ENCODE assay signal across 12 cellular contexts in genomic region chr12:14643247-14643646, GRCh38. TPM values are rescaled to one million over a fixed set of nuclear protein-coding genes. Genes with fewer than 3 reads are reported as not detected.
A peak's percentile ranks its signal among the peaks of the same experiment; 100 is the strongest.
DNase-seq lines count a peak whose midpoint lies in the region; ATAC-seq and TF ChIP-seq lines count a peak whose summit lies in the region.
"Had no signal": no experiment of that assay in that cellular context is flagged by ENCODE, and none has a peak within 500 bp of the region (broad histone marks: within the 10 kb centered on the region; RNA-seq: fewer than 3 reads in every experiment).

No MANE protein-coding gene starts in this region.

- H3K4me1 ChIP-seq in GM23338 (ENCODE audit: insufficient read depth) (peaks cover 7% of the 10 kb centered on the region; the same call in 1 of the 2 replicates), osteoblast (ENCODE audit: insufficient read depth, low read length) (no peaks in the 10 kb centered on the region)

- H3K9me3 ChIP-seq in osteoblast (ENCODE audit: low read depth, low read length), result no peaks in the 10 kb centered on the region

- H3K27me3 ChIP-seq in brain microvascular endothelial cell (replicated peaks), result no peaks in the 10 kb centered on the region
- no peaks in the 10 kb centered on the region for H3K27me3 ChIP-seq in GM23338 (ENCODE audit: insufficient read depth)
- no peaks in the 10 kb centered on the region for H3K27me3 ChIP-seq in osteoblast (ENCODE audit: insufficient read depth, low read length)

- no peak overlapping the region for H3K27ac ChIP-seq in brain microvascular endothelial cell
- no peak overlapping the region for H3K27ac ChIP-seq in GM23338 (ENCODE audit: low read depth)
- no peak overlapping the region for H3K27ac ChIP-seq in osteoblast (ENCODE audit: low read depth, low read length)

- no peak for ATAC-seq in stimulated activated naive CD8-positive, alpha-beta T cell treated with anti-CD3 and anti-CD28 coated beads, Interleukin-15, Interleukin-2, amounts not matched to agents 100 U/mL and 50 U/mL, for 24 hours
- ATAC-seq in GM23338 (no peak), HG02840 (IDR thresholded peaks at IDR 0.05; ENCODE audit: low FRiP score, unreplicated experiment) (no peak)

- no peak for TF ChIP-seq CTCF in brain microvascular endothelial cell (IDR thresholded peaks at IDR 0.05; ENCODE audit: low read depth, low read length, missing control alignments)
- no peak for TF ChIP-seq CTCF in GM23338 (conservative IDR thresholded peaks at IDR 0.05; ENCODE audit: low read depth in 2 of 2)
- TF ChIP-seq CTCF in osteoblast (IDR thresholded peaks at IDR 0.05; ENCODE audit: extremely low read depth, low read depth, low read length), result no peak

- in situ Hi-C loops in brain microvascular endothelial cell (cut with HindIII; ENCODE audit: low pct_ligation_motif_present, low sequenced_read_pairs), result no loop called here

- H3K36me3 ChIP-seq in brain microvascular endothelial cell (replicated peaks) (no peaks in the 10 kb centered on the region), GM23338 (ENCODE audit: insufficient read depth) (no peaks in the 10 kb centered on the region), osteoblast (ENCODE audit: insufficient read depth, low read length) (no peaks in the 10 kb centered on the region)

- H3K4me2 ChIP-seq in GM23338, result no peak overlapping the region
- H3K4me2 ChIP-seq in osteoblast (ENCODE audit: insufficient read depth, low read length), result no peak overlapping the region

- no peaks in the 10 kb centered on the region for H3K9me3 Mint-ChIP-seq in stimulated activated naive CD8-positive, alpha-beta T cell treated with anti-CD3 and anti-CD28 coated beads, Interleukin-15, Interleukin-2, amounts not matched to agents 100 ng/mL and 50 ng/mL, for 24 hours
- no peaks in the 10 kb centered on the region for H3K9me3 Mint-ChIP-seq in GM23338
- H3K9me3 Mint-ChIP-seq: nephron progenitor cell had no signal

- H2AFZ ChIP-seq in GM23338, result no peak overlapping the region
- no peak overlapping the region for H2AFZ ChIP-seq in osteoblast (ENCODE audit: low read length)

- peak overlapping the region; percentile 41 for H3K4me3 Mint-ChIP-seq in stimulated activated naive CD8-positive, alpha-beta T cell treated with anti-CD3 and anti-CD28 coated beads, Interleukin-15, Interleukin-2, amounts not matched to agents 100 ng/mL and 50 ng/mL, for 24 hours
- H3K4me3 Mint-ChIP-seq in GM23338, result no peak overlapping the region
- H3K4me3 Mint-ChIP-seq: nephron progenitor cell had no signal

- no peaks in the 10 kb centered on the region for H3K27me3 Mint-ChIP-seq in stimulated activated naive CD8-positive, alpha-beta T cell treated with anti-CD3 and anti-CD28 coated beads, Interleukin-15, Interleukin-2, amounts not matched to agents 100 ng/mL and 50 ng/mL, for 24 hours
- no peaks in the 10 kb centered on the region for H3K27me3 Mint-ChIP-seq in GM23338 (ENCODE audit: insufficient read depth, low read depth, poor library complexity)

- no peaks in the 10 kb centered on the region for H3F3A ChIP-seq in GM23338 (replicated peaks; ENCODE audit: low read depth)

- no peak for DNase-seq in stimulated activated naive CD8-positive, alpha-beta T cell treated with anti-CD3 and anti-CD28 coated beads, Interleukin-15, Interleukin-2, amounts not matched to agents 100 U/mL and 50 U/mL, for 24 hours
- DNase-seq in M059J (ENCODE audit: low read depth), result peak; percentile 19
- peak; percentile 25 for DNase-seq in brain microvascular endothelial cell
- no peak for DNase-seq in GM23338 (ENCODE audit: low spot score)
- DNase-seq in osteoblast (ENCODE audit: insufficient read length, low spot score, missing footprints), result no peak
- DNase-seq in hepatic stellate cell (ENCODE audit: low spot score), result no peak
- DNase-seq: activated CD8-positive, alpha-beta memory T cell treated with anti-CD3 and anti-CD28 coated beads for 24 hours; NCI-H446; nephron progenitor cell; stimulated activated CD4-positive, alpha-beta T cell treated with anti-CD3 and anti-CD28 coated beads, Interleukin-12 subunit alpha, Interleukin-12 subunit beta, amount 100 ng/mL, for 4 hours had no signal

- no peaks in the 10 kb centered on the region for H4K20me1 ChIP-seq in GM23338 (replicated peaks; ENCODE audit: insufficient read depth)
- H4K20me1 ChIP-seq in osteoblast (ENCODE audit: insufficient read depth, low read length), result no peaks in the 10 kb centered on the region

- H3K36me3 Mint-ChIP-seq in stimulated activated naive CD8-positive, alpha-beta T cell treated with anti-CD3 and anti-CD28 coated beads, Interleukin-15, Interleukin-2, amounts not matched to agents 100 ng/mL and 50 ng/mL, for 24 hours (ENCODE audit: low read depth), result no peaks in the 10 kb centered on the region
- H3K36me3 Mint-ChIP-seq in GM23338 (ENCODE audit: low read depth), result no peaks in the 10 kb centered on the region; the same call in 2 of the 3 replicates

- H3K79me2 ChIP-seq in GM23338 (replicated peaks; ENCODE audit: insufficient read depth) (no peaks in the 10 kb centered on the region), osteoblast (ENCODE audit: insufficient read depth, low read length) (no peaks in the 10 kb centered on the region)

- peaks cover 25% of the 10 kb centered on the region for H3K4me1 Mint-ChIP-seq in stimulated activated naive CD8-positive, alpha-beta T cell treated with anti-CD3 and anti-CD28 coated beads, Interleukin-15, Interleukin-2, amounts not matched to agents 100 ng/mL and 50 ng/mL, for 24 hours (ENCODE audit: low read depth)
- H3K4me1 Mint-ChIP-seq in GM23338, result peaks cover 3% of the 10 kb centered on the region; the same call in 2 of the 3 replicates
- H3K4me1 Mint-ChIP-seq: nephron progenitor cell had no signal

- no peak overlapping the region for H3K4me3 ChIP-seq in brain microvascular endothelial cell (ENCODE audit: low read depth, low read length)
- no peak overlapping the region for H3K4me3 ChIP-seq in GM23338
- H3K4me3 ChIP-seq in osteoblast (ENCODE audit: insufficient read depth, low read length), result no peak overlapping the region

- peak overlapping the region; percentile 17 for H3K27ac Mint-ChIP-seq in stimulated activated naive CD8-positive, alpha-beta T cell treated with anti-CD3 and anti-CD28 coated beads, Interleukin-15, Interleukin-2, amounts not matched to agents 100 ng/mL and 50 ng/mL, for 24 hours
- no peak overlapping the region for H3K27ac Mint-ChIP-seq in GM23338
- H3K27ac Mint-ChIP-seq: nephron progenitor cell had no signal

- H3K9me2 ChIP-seq in GM23338 (ENCODE audit: insufficient read depth), result no peaks in the 10 kb centered on the region

TF ChIP-seq in GM23338, 12 proteins besides CTCF, POLR2A, EP300 and RAD21 (continues in another document):
- TF ChIP-seq STAT1 (IDR thresholded peaks at IDR 0.05; ENCODE audit: unreplicated experiment) (no peak), EZH2phosphoT487 (IDR thresholded peaks at IDR 0.05; ENCODE audit: unreplicated experiment) (no peak), CREB1 (CRISPR knock-in tag; IDR thresholded peaks at IDR 0.05; ENCODE audit: low read depth) (no peak), NANOG (IDR thresholded peaks at IDR 0.05; ENCODE audit: borderline replicate concordance) (no peak), REST (IDR thresholded peaks at IDR 0.05; ENCODE audit: unreplicated experiment) (no peak), ZNF331 (CRISPR knock-in tag; IDR thresholded peaks at IDR 0.05; ENCODE audit: low read depth) (no peak), ETS1 (IDR thresholded peaks at IDR 0.05) (no peak), POLR2AphosphoS5 (IDR thresholded peaks at IDR 0.05; ENCODE audit: low read depth) (no peak), JUNB (IDR thresholded peaks at IDR 0.05; ENCODE audit: unreplicated experiment) (no peak), ZNF114 (CRISPR knock-in tag; IDR thresholded peaks at IDR 0.05) (no peak)

RNA-seq across cellular contexts. Expression of gene GUCY2C, which starts 53.2 kb away (rescaled TPM):
- not detected in 2 replicates for total RNA-seq in M059J (2014; rRNA removed; shearing (Covaris generic))
- total RNA-seq in GM23338 (2014; rRNA removed; shearing (Covaris generic)), result 1.9 and 3.1 TPM in 2 replicates
- 1.4 and 2.1 TPM in 2 replicates for polyA plus RNA-seq in GM23338 (2016; fragmentation: Nextera tagmentation; extraction: Ambion mirVana)
- not detected in 2 replicates for total RNA-seq in osteoblast

Comparison
In these comparisons a context has a peak if more than half of its experiments do, and no peak if none do; other contexts are left out.
1. DNase-seq: peak in M059J (single experiment) and brain microvascular endothelial cell (single experiment); none in stimulated activated naive CD8-positive, alpha-beta T cell treated with anti-CD3 and anti-CD28 coated beads, Interleukin-15, Interleukin-2, amounts not matched to agents 100 U/mL and 50 U/mL, for 24 hours (single experiment), GM23338 (single experiment), osteoblast (single experiment) and hepatic stellate cell (single experiment).